In the genomic region with DNA sequence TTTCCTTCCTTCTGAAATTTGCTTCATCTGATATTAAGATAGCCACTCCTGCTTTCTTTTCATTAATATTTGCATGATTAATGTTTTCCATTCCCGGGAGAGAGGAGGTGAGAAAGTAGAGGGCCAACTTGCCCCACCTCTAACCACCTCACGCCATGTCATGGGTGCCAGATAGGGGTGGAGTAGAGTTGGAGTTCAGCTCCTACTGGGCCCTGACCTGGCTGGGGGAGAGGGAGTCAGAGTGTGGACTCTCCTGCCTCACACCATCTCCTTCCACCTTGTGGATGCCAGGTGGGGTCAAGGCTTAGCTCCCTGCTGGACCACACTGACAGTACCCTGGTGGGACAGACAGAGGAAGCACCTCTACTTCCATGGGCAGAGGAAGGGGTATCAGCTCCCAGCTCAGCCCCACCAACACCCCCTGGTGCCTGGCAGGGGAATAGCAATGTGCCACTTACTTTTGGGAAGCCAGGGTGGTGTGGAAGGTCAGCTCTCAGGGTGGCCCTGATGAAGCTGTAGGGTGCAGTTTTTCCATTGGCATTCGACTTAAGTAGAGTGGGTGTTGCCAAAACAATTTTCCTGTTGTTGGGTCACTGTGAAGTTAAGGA, we compare ENCODE assay signal across 8 cellular contexts. TPM values are rescaled to one million over a fixed set of nuclear protein-coding genes. Genes with fewer than 3 reads are reported as not detected.
A peak's percentile ranks its signal among the peaks of the same experiment; 100 is the strongest.
DNase-seq lines count a peak whose midpoint lies in the region; ATAC-seq, FAIRE-seq and TF ChIP-seq lines count a peak whose summit lies in the region.
"Had no signal": no experiment of that assay in that cellular context is flagged by ENCODE, and none has a peak within 500 bp of the region (broad histone marks: within the 10 kb centered on the region; RNA-seq: fewer than 3 reads in every experiment).

No MANE protein-coding gene starts in this region.

- H3K27ac ChIP-seq in Peyer's patch, result no peak overlapping the region
- H3K27ac ChIP-seq in smooth muscle cell (ENCODE audit: low read depth), result no peak overlapping the region
- H3K27ac ChIP-seq in small intestine (ENCODE audit: low read depth in 1 of 2, low read length in 1 of 2), result peak overlapping the region in 1 of 2 donors; percentile 13
- H3K27ac ChIP-seq: SK-N-MC had no signal

- no peak for ATAC-seq in GM19351 (IDR thresholded peaks at IDR 0.05; ENCODE audit: unreplicated experiment)

- H3K4me1 ChIP-seq in Peyer's patch (peaks cover 0 to 10% (median 2%) of the 10 kb centered on the region in 4 donors), smooth muscle cell (ENCODE audit: low read depth) (no peaks in the 10 kb centered on the region), small intestine (ENCODE audit: control insufficient read depth in 2 of 2, insufficient read depth in 1 of 2, low read depth in 1 of 2, low read length in 1 of 2) (no peaks in the 10 kb centered on the region)

- in situ Hi-C loops in GM13976 (cut with MboI; ENCODE audit: low sequenced_read_pairs, unreplicated experiment), result no loop called here

- H3K79me2 ChIP-seq in smooth muscle cell (ENCODE audit: low read depth), result no peaks in the 10 kb centered on the region

- WGBS in smooth muscle cell (ENCODE audit: low lambda C conversion rate), result 80% methylated on average over 3 of the region's 3 CpGs
- 59 to 72% (median 71%) methylated on average over 3 of the region's 3 CpGs for WGBS in small intestine, 3 donors

- no peak for TF ChIP-seq POLR2A in Peyer's patch (IDR thresholded peaks at IDR 0.05)

- H2AFZ ChIP-seq in smooth muscle cell (ENCODE audit: low read depth), result no peak overlapping the region

- no peak overlapping the region for H3K9ac ChIP-seq in smooth muscle cell (ENCODE audit: low read depth)

- H3K4me3 ChIP-seq in Peyer's patch (no peak overlapping the region), bronchial epithelial cell (ENCODE audit: low read depth, low read length) (no peak overlapping the region), smooth muscle cell (no peak overlapping the region), small intestine (ENCODE audit: low read depth in 1 of 2, low read length in 2 of 2) (no peak overlapping the region)
- H3K4me3 ChIP-seq: SK-N-MC had no signal

- no peaks in the 10 kb centered on the region for H3F3A ChIP-seq in smooth muscle cell (ENCODE audit: low read depth)

- H3K27me3 ChIP-seq in Peyer's patch (no peaks in the 10 kb centered on the region), bronchial epithelial cell (ENCODE audit: control insufficient read depth, insufficient read depth, low read length) (no peaks in the 10 kb centered on the region), smooth muscle cell (ENCODE audit: low read depth) (no peaks in the 10 kb centered on the region), small intestine (ENCODE audit: control insufficient read depth in 2 of 2, insufficient read depth in 2 of 2, low read length in 2 of 2) (no peaks in the 10 kb centered on the region)

- FAIRE-seq in bronchial epithelial cell (lab: Jason Lieb, UNC) (no peak), small intestine (lab: Jason Lieb, UNC) (no peak)

- TF ChIP-seq CTCF in GM13976 (IDR thresholded peaks at IDR 0.05; ENCODE audit: borderline replicate concordance, control extremely low read depth, extremely low read depth, insufficient read depth, missing control alignments) (no peak), Peyer's patch (IDR thresholded peaks at IDR 0.05) (peak in 5 of 6 experiments; percentile 14 to 46 (median 35)), bronchial epithelial cell (IDR thresholded peaks at IDR 0.05; ENCODE audit: insufficient read depth, low read length, severe bottlenecking) (peak; percentile 56), smooth muscle cell (IDR thresholded peaks at IDR 0.05; ENCODE audit: borderline replicate concordance, insufficient read depth, poor library complexity, severe bottlenecking) (peak; percentile 21)

- no peaks in the 10 kb centered on the region for H3K9me3 ChIP-seq in Peyer's patch
- no peaks in the 10 kb centered on the region for H3K9me3 ChIP-seq in smooth muscle cell (replicated peaks; ENCODE audit: low read depth)
- no peaks in the 10 kb centered on the region for H3K9me3 ChIP-seq in small intestine (ENCODE audit: control insufficient read depth, low read depth)

- H4K20me1 ChIP-seq in smooth muscle cell (ENCODE audit: low read depth), result peaks cover 7% of the 10 kb centered on the region

- H3K4me2 ChIP-seq in smooth muscle cell, result no peak overlapping the region

- DNase-seq in GM13976 (ENCODE audit: low spot score), result peak; percentile 52
- DNase-seq in Peyer's patch, result no peak
- no peak for DNase-seq in bronchial epithelial cell (ENCODE audit: low read depth)
- no peak for DNase-seq in smooth muscle cell (lab: John Stamatoyannopoulos, UW; ENCODE audit: unreplicated experiment)
- DNase-seq in NCI-H2227 (lab: John Stamatoyannopoulos, UW; ENCODE audit: unreplicated experiment), result no peak
- DNase-seq in small intestine, result no peak

- H3K36me3 ChIP-seq in Peyer's patch (peaks cover 0 to 24% (median 0%) of the 10 kb centered on the region in 3 donors), bronchial epithelial cell (ENCODE audit: control insufficient read depth, insufficient read depth, low read length) (peaks cover 7% of the 10 kb centered on the region), smooth muscle cell (ENCODE audit: low read depth) (no peaks in the 10 kb centered on the region), small intestine (ENCODE audit: control insufficient read depth in 2 of 2, insufficient read depth in 2 of 2, low read length in 2 of 2) (no peaks in the 10 kb centered on the region)

RNA-seq across cellular contexts. Expression of gene CHST12, which starts 28.0 kb away (rescaled TPM):
- 10 to 100 TPM in 3 of 4 donors, 1 to 10 TPM in 1; 6.0 to 17.3 (median 13.1) TPM for total RNA-seq in Peyer's patch
- 0.51 and 0.79 TPM in 2 replicates for total RNA-seq in bronchial epithelial cell
- total RNA-seq in smooth muscle cell, result 7.5 and 10.1 TPM in 2 replicates
- 15.0 and 19.7 TPM in 2 replicates for polyA plus RNA-seq in smooth muscle cell
- polyA plus RNA-seq in small intestine, result 10 to 100 TPM in 1 of 3 donors, 1 to 10 TPM in 2; 1.8 to 10.9 (median 3.0) TPM

RNA-seq across cellular contexts. Expression of gene GRIFIN, which starts 44.8 kb away (rescaled TPM):
- total RNA-seq in Peyer's patch (not detected), bronchial epithelial cell (not detected in 2 replicates), smooth muscle cell (not detected in 2 replicates)
- polyA plus RNA-seq in smooth muscle cell (not detected in 2 replicates), small intestine (not detected)
